In the genomic region with DNA sequence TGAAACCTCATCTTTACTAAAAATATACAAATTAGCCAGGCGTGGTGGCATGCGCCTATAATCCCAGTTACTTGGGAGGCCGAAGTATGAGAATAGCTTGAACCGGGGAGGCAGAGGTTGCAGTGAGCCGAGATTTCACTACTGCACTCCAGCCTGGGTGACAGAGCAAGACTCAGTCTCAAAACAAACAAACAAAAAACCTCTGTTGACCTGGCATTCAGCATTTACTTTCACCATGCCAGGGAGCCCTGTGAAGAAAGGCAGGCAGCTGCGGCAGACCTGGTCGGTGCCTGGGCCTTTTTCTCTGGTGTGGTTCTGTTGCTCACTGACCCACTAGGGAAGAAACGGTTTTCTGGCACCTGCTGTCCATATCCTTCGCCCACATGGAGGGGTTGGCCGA, we compare ENCODE assay signal across 21 cellular contexts. TPM values are rescaled to one million over a fixed set of nuclear protein-coding genes. Genes with fewer than 3 reads are reported as not detected.
DNase-seq lines count a peak whose midpoint lies in the region; ATAC-seq and TF ChIP-seq lines count a peak whose summit lies in the region.
"Had no signal": no experiment of that assay in that cellular context is flagged by ENCODE, and none has a peak within 500 bp of the region (broad histone marks: within the 10 kb centered on the region; RNA-seq: fewer than 3 reads in every experiment).

No MANE protein-coding gene starts in this region.

- no peak for DNase-seq in activated T-cell treated with anti-CD3 and anti-CD28 coated beads, Interleukin-2, amount 50 U/mL, for 24 hours
- DNase-seq in activated T-cell treated with anti-CD3 and anti-CD28 coated beads, Interleukin-2, amount 50 U/mL, for 4 hours: no peak
- DNase-seq in activated T-helper 1 cell treated with anti-CD3 and anti-CD28 coated beads, Interleukin-12 subunit alpha, Interleukin-12 subunit beta, Interleukin-2, Interleukin-4 antibody, amounts not matched to agents 30 ng/mL and 10 ng/mL and 1 ng/mL, durations not matched to agents 14 hours and 24 hours and 36 hours (ENCODE audit: low spot score): no peak
- DNase-seq in left lobe of liver (ENCODE audit: low spot score) (no peak), stomach (no peak), retina (no peak)
- DNase-seq: activated T-cell treated with anti-CD3 and anti-CD28 coated beads, Interleukin-2, amount 50 U/mL, for 1 hour; BE2C; erythroblast; GF-D8; Karpas-422; left colon; NCI-H1092 treated with DMSO at 0.1 percent for 48 hours; SIG-M5; T-cell; uterus had no signal

- peaks cover 73 to 84% (median 78%) of the 10 kb centered on the region in 4 donors for H3K4me1 ChIP-seq in stomach
- H3K4me1 ChIP-seq: BE2C had no signal

- WGBS in stomach, 5 donors: 68 to 82% (median 71%) methylated on average over 9 to 10 of the region's 10 CpGs

- ATAC-seq in activated T-cell treated with anti-CD3 and anti-CD28 coated beads, Interleukin-2, amount 50 U/mL, for 4 hours: no peak
- ATAC-seq in left lobe of liver (peak; percentile 52), HG03460 (IDR thresholded peaks at IDR 0.05; ENCODE audit: unreplicated experiment) (no peak), GM18505 (IDR thresholded peaks at IDR 0.05; ENCODE audit: unreplicated experiment) (no peak)
- ATAC-seq: left colon, sciatic nerve, T-cell had no signal

- H3K4me1 Mint-ChIP-seq in activated T-cell treated with anti-CD3 and anti-CD28 coated beads, Interleukin-2, amount 50 U/mL, for 24 hours (ENCODE audit: low read depth): peaks cover 38% of the 10 kb centered on the region
- H3K4me1 Mint-ChIP-seq in activated T-cell treated with anti-CD3 and anti-CD28 coated beads, Interleukin-2, amount 50 U/mL, for 4 hours (ENCODE audit: low read depth): peaks cover 39% of the 10 kb centered on the region
- peaks cover 60% of the 10 kb centered on the region for H3K4me1 Mint-ChIP-seq in activated T-helper 1 cell treated with anti-CD3 and anti-CD28 coated beads, Interleukin-12 subunit alpha, Interleukin-12 subunit beta, Interleukin-2, Interleukin-4 antibody, amounts not matched to agents 30 ng/mL and 10 ng/mL and 1 ng/mL, durations not matched to agents 14 hours and 24 hours and 36 hours (ENCODE audit: low read depth)

- peaks cover 3 to 51% (median 24%) of the 10 kb centered on the region in 4 donors for H3K36me3 ChIP-seq in stomach
- H3K36me3 ChIP-seq: breast epithelium, uterus had no signal

- peak overlapping the region; percentile 5 to 86 (median 81) for H3K27ac ChIP-seq in stomach

- H3K27me3 Mint-ChIP-seq in activated T-cell treated with anti-CD3 and anti-CD28 coated beads, Interleukin-2, amount 50 U/mL, for 24 hours: no peaks in the 10 kb centered on the region
- H3K27me3 Mint-ChIP-seq in activated T-cell treated with anti-CD3 and anti-CD28 coated beads, Interleukin-2, amount 50 U/mL, for 4 hours (ENCODE audit: low read depth): no peaks in the 10 kb centered on the region
- H3K27me3 Mint-ChIP-seq in activated T-helper 1 cell treated with anti-CD3 and anti-CD28 coated beads, Interleukin-12 subunit alpha, Interleukin-12 subunit beta, Interleukin-2, Interleukin-4 antibody, amounts not matched to agents 30 ng/mL and 10 ng/mL and 1 ng/mL, durations not matched to agents 14 hours and 24 hours and 36 hours (ENCODE audit: insufficient read depth): no peaks in the 10 kb centered on the region
- H3K27me3 Mint-ChIP-seq: stimulated activated naive CD8-positive, alpha-beta T cell treated with anti-CD3 and anti-CD28 coated beads, Interleukin-15, Interleukin-2, amounts not matched to agents 100 ng/mL and 50 ng/mL, for 24 hours; T-cell had no signal

- intact Hi-C loops in activated T-helper 1 cell treated with anti-CD3 and anti-CD28 coated beads, Interleukin-12 subunit alpha, Interleukin-12 subunit beta, Interleukin-2, Interleukin-4 antibody, amounts not matched to agents 30 ng/mL and 10 ng/mL and 1 ng/mL, durations not matched to agents 14 hours and 24 hours and 36 hours (cut with micrococcal nuclease): no loop called here
- intact Hi-C loops in stomach (cut with DNase I; ENCODE audit: low total_unique reads): no loop called here

- H3K4me3 ChIP-seq in stomach: no peak overlapping the region
- H3K4me3 ChIP-seq: breast epithelium, uterus had no signal

- H3K4me3 Mint-ChIP-seq in activated T-cell treated with anti-CD3 and anti-CD28 coated beads, Interleukin-2, amount 50 U/mL, for 24 hours: no peak overlapping the region
- H3K4me3 Mint-ChIP-seq in activated T-cell treated with anti-CD3 and anti-CD28 coated beads, Interleukin-2, amount 50 U/mL, for 4 hours: no peak overlapping the region
- no peak overlapping the region for H3K4me3 Mint-ChIP-seq in activated T-helper 1 cell treated with anti-CD3 and anti-CD28 coated beads, Interleukin-12 subunit alpha, Interleukin-12 subunit beta, Interleukin-2, Interleukin-4 antibody, amounts not matched to agents 30 ng/mL and 10 ng/mL and 1 ng/mL, durations not matched to agents 14 hours and 24 hours and 36 hours
- H3K4me3 Mint-ChIP-seq: stimulated activated naive CD8-positive, alpha-beta T cell treated with anti-CD3 and anti-CD28 coated beads, Interleukin-15, Interleukin-2, amounts not matched to agents 100 ng/mL and 50 ng/mL, for 24 hours; T-cell had no signal

- no peak for TF ChIP-seq CTCF in stomach (IDR thresholded peaks at IDR 0.05)

- H3K27ac Mint-ChIP-seq in activated T-cell treated with anti-CD3 and anti-CD28 coated beads, Interleukin-2, amount 50 U/mL, for 24 hours: peak overlapping the region; percentile 63
- H3K27ac Mint-ChIP-seq in activated T-helper 1 cell treated with anti-CD3 and anti-CD28 coated beads, Interleukin-12 subunit alpha, Interleukin-12 subunit beta, Interleukin-2, Interleukin-4 antibody, amounts not matched to agents 30 ng/mL and 10 ng/mL and 1 ng/mL, durations not matched to agents 14 hours and 24 hours and 36 hours: peak overlapping the region; percentile 23
- H3K27ac Mint-ChIP-seq: stimulated activated naive CD8-positive, alpha-beta T cell treated with anti-CD3 and anti-CD28 coated beads, Interleukin-15, Interleukin-2, amounts not matched to agents 100 ng/mL and 50 ng/mL, for 24 hours; T-cell had no signal

- no peak for TF ChIP-seq POLR2A in stomach (IDR thresholded peaks at IDR 0.05)
- no peak for TF ChIP-seq POLR2A in GM18505 (IDR thresholded peaks at IDR 0.05; ENCODE audit: borderline replicate concordance, extremely low read depth, insufficient read depth, insufficient read length)

- no peak for TF ChIP-seq EP300 in stomach (IDR thresholded peaks at IDR 0.05)

- peaks cover 61% of the 10 kb centered on the region for H3K36me3 Mint-ChIP-seq in activated T-cell treated with anti-CD3 and anti-CD28 coated beads, Interleukin-2, amount 50 U/mL, for 24 hours (ENCODE audit: low read depth)
- H3K36me3 Mint-ChIP-seq in activated T-cell treated with anti-CD3 and anti-CD28 coated beads, Interleukin-2, amount 50 U/mL, for 4 hours (ENCODE audit: insufficient read depth): peaks cover 14% of the 10 kb centered on the region
- peaks cover 17% of the 10 kb centered on the region for H3K36me3 Mint-ChIP-seq in activated T-helper 1 cell treated with anti-CD3 and anti-CD28 coated beads, Interleukin-12 subunit alpha, Interleukin-12 subunit beta, Interleukin-2, Interleukin-4 antibody, amounts not matched to agents 30 ng/mL and 10 ng/mL and 1 ng/mL, durations not matched to agents 14 hours and 24 hours and 36 hours (ENCODE audit: low read depth)

- H3K27me3 ChIP-seq in stomach: no peaks in the 10 kb centered on the region
- H3K27me3 ChIP-seq: BE2C, breast epithelium, uterus had no signal

- no peaks in the 10 kb centered on the region for H3K9me3 ChIP-seq in stomach
- H3K9me3 ChIP-seq: BE2C, breast epithelium, uterus had no signal

- H3K9me3 Mint-ChIP-seq in activated T-cell treated with anti-CD3 and anti-CD28 coated beads, Interleukin-2, amount 50 U/mL, for 24 hours: no peaks in the 10 kb centered on the region
- no peaks in the 10 kb centered on the region for H3K9me3 Mint-ChIP-seq in activated T-cell treated with anti-CD3 and anti-CD28 coated beads, Interleukin-2, amount 50 U/mL, for 4 hours
- H3K9me3 Mint-ChIP-seq in activated T-helper 1 cell treated with anti-CD3 and anti-CD28 coated beads, Interleukin-12 subunit alpha, Interleukin-12 subunit beta, Interleukin-2, Interleukin-4 antibody, amounts not matched to agents 30 ng/mL and 10 ng/mL and 1 ng/mL, durations not matched to agents 14 hours and 24 hours and 36 hours: no peaks in the 10 kb centered on the region
- H3K9me3 Mint-ChIP-seq: stimulated activated naive CD8-positive, alpha-beta T cell treated with anti-CD3 and anti-CD28 coated beads, Interleukin-15, Interleukin-2, amounts not matched to agents 100 ng/mL and 50 ng/mL, for 24 hours; T-cell had no signal

RNA-seq across cellular contexts. Expression of a gene that starts 49.8 kb away (rescaled TPM):
- 100 to 1,000 TPM; 152 to 161 (median 158) TPM for total RNA-seq in activated T-cell treated with anti-CD3 and anti-CD28 coated beads, Interleukin-2, amount 50 U/mL, for 4 hours
- 236 and 240 TPM in 2 replicates for total RNA-seq in activated T-helper 1 cell treated with anti-CD3 and anti-CD28 coated beads, Interleukin-12 subunit alpha, Interleukin-12 subunit beta, Interleukin-2, Interleukin-4 antibody, amounts not matched to agents 30 ng/mL and 10 ng/mL and 1 ng/mL, durations not matched to agents 14 hours and 24 hours and 36 hours
- total RNA-seq in left lobe of liver (64.8 TPM), stomach (100 to 1,000 TPM; 270 to 541 (median 289) TPM)
- 100 to 1,000 TPM in 1 of 3 donors, 10 to 100 TPM in 2; 77.8 to 130 (median 83.6) TPM for polyA plus RNA-seq in stomach
